8 cellular contexts compared by ENCODE assay signal in the genomic region with DNA sequence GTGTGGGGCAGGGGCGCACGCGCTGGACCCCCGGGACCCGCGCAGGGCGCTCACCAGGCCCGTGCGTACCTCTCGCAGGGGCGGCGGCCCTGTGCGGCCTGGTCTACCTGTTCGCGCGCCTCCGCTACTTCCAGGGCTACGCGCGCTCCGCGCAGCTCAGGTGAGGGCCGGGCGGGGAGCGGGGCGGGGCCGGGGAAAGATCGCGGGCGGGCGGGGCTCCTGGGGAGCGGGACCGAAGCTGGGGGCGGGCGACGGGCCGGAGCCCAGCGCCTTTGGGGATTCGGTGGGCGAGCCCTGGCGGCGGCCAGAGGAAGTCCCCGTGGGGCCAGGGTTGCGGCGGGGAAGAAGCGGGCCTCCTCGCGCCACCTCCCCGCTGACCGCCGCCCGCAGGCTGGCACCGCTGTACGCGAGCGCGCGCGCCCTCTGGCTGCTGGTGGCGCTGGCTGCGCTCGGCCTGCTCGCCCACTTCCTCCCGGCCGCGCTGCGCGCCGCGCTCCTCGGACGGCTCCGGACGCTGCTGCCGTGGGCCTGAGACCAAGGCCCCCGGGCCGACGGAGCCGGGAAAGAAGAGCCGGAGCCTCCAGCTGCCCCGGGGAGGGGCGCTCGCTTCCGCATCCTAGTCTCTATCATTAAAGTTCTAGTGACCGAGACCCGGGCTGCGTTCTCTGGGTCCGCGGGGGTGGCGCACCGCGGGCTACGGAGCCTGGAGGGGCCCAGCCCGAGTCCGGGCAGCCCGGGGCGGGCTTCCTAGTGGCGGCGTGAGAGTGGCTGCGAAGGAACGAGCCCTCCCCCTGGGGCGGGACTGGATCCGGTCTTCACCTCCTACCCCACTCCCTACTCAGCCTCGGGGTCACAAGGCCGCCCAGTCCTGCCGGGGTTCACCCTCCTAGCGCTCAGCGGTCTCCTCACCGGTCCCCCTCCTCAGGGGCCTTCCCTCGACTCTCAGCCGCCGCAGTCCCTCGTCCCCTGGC. TPM values are rescaled to one million over a fixed set of nuclear protein-coding genes. Genes with fewer than 3 reads are reported as not detected.
DNase-seq lines count a peak whose midpoint lies in the region; ATAC-seq and TF ChIP-seq lines count a peak whose summit lies in the region.

No MANE protein-coding gene starts in this region.

- CTCF ChIA-PET in activated CD8-positive, alpha-beta memory T cell treated with anti-CD3 and anti-CD28 coated beads, Interleukin-2, amount 10 ng/mL, durations not matched to agents 7 days and 5 days (lab: Charles Lee) = interaction anchor here (0.7 to 5.1 kb wide), 12 partner anchors 10 to 147 kb away, joined by 3 to 49 read pairs (median 4); a partner anchor contains a TSS

- no peaks in the 10 kb centered on the region for H3K9me3 Mint-ChIP-seq in activated CD8-positive, alpha-beta memory T cell treated with anti-CD3 and anti-CD28 coated beads, Interleukin-2, amount 10 ng/mL, durations not matched to agents 7 days and 5 days (ENCODE audit: low read depth)
- H3K9me3 Mint-ChIP-seq in endothelial cell (ENCODE audit: unreplicated experiment) = no peaks in the 10 kb centered on the region
- H3K9me3 Mint-ChIP-seq in stimulated activated memory B cell treated with anti-CD40 and anti-IgM and Interleukin-4, amounts not matched to agents 10 μg/mL and 1 μg/mL and 100 μg/mL, for 72 hours = no peaks in the 10 kb centered on the region

- peak overlapping the region; percentile 31 for H3K27ac Mint-ChIP-seq in activated CD8-positive, alpha-beta memory T cell treated with anti-CD3 and anti-CD28 coated beads, Interleukin-2, amount 10 ng/mL, durations not matched to agents 7 days and 5 days
- H3K27ac Mint-ChIP-seq in endothelial cell (ENCODE audit: unreplicated experiment) = no peak overlapping the region
- peak overlapping the region; percentile 74 for H3K27ac Mint-ChIP-seq in stimulated activated memory B cell treated with anti-CD40 and anti-IgM and Interleukin-4, amounts not matched to agents 10 μg/mL and 1 μg/mL and 100 μg/mL, for 72 hours

- H3K4me3 Mint-ChIP-seq in activated CD8-positive, alpha-beta memory T cell treated with anti-CD3 and anti-CD28 coated beads, Interleukin-2, amount 10 ng/mL, durations not matched to agents 7 days and 5 days = peak overlapping the region; percentile 53
- peak overlapping the region; percentile 82 for H3K4me3 Mint-ChIP-seq in endothelial cell (ENCODE audit: unreplicated experiment)
- peak overlapping the region; percentile 81 for H3K4me3 Mint-ChIP-seq in stimulated activated memory B cell treated with anti-CD40 and anti-IgM and Interleukin-4, amounts not matched to agents 10 μg/mL and 1 μg/mL and 100 μg/mL, for 72 hours

- peaks cover 8% of the 10 kb centered on the region for H3K36me3 Mint-ChIP-seq in activated CD8-positive, alpha-beta memory T cell treated with anti-CD3 and anti-CD28 coated beads, Interleukin-2, amount 10 ng/mL, durations not matched to agents 7 days and 5 days
- H3K36me3 Mint-ChIP-seq in endothelial cell (ENCODE audit: low read depth, unreplicated experiment) = peaks cover 21% of the 10 kb centered on the region
- H3K36me3 Mint-ChIP-seq in stimulated activated memory B cell treated with anti-CD40 and anti-IgM and Interleukin-4, amounts not matched to agents 10 μg/mL and 1 μg/mL and 100 μg/mL, for 72 hours = peaks cover 30% of the 10 kb centered on the region

- TF ChIP-seq CTCF in endothelial cell (IDR thresholded peaks at IDR 0.05; ENCODE audit: unreplicated experiment) = peak; percentile 64

- DNase-seq in COR-L47 (lab: John Stamatoyannopoulos, UW) = peak; percentile 88
- peak; percentile 72 for DNase-seq in GM19240 (ENCODE audit: insufficient read length, low spot score)
- peak; percentile 67 for DNase-seq in NCI-H82 (lab: John Stamatoyannopoulos, UW)
- peak; percentile 73 for DNase-seq in activated CD8-positive, alpha-beta memory T cell treated with anti-CD3 and anti-CD28 coated beads, Interleukin-2, amount 10 ng/mL, durations not matched to agents 7 days and 5 days
- DNase-seq in endothelial cell (ENCODE audit: low spot score) = peak; percentile 86
- peak; percentile 95 for DNase-seq in mesenteric fat pad (ENCODE audit: low spot score)

- peak; percentile 78 for ATAC-seq in HG03354 (IDR thresholded peaks at IDR 0.05; ENCODE audit: poor library complexity, severe bottlenecking, unreplicated experiment)
- peak; percentile 79 for ATAC-seq in activated CD8-positive, alpha-beta memory T cell treated with anti-CD3 and anti-CD28 coated beads, Interleukin-2, amount 10 ng/mL, durations not matched to agents 7 days and 5 days
- ATAC-seq in stimulated activated memory B cell treated with anti-CD40 and anti-IgM and Interleukin-4, amounts not matched to agents 10 μg/mL and 1 μg/mL and 100 μg/mL, for 72 hours = peak; percentile 86

- peaks cover 34% of the 10 kb centered on the region for H3K4me1 Mint-ChIP-seq in activated CD8-positive, alpha-beta memory T cell treated with anti-CD3 and anti-CD28 coated beads, Interleukin-2, amount 10 ng/mL, durations not matched to agents 7 days and 5 days
- H3K4me1 Mint-ChIP-seq in endothelial cell (ENCODE audit: unreplicated experiment) = peaks cover 7% of the 10 kb centered on the region
- peaks cover 47% of the 10 kb centered on the region for H3K4me1 Mint-ChIP-seq in stimulated activated memory B cell treated with anti-CD40 and anti-IgM and Interleukin-4, amounts not matched to agents 10 μg/mL and 1 μg/mL and 100 μg/mL, for 72 hours

- H3K27me3 Mint-ChIP-seq in activated CD8-positive, alpha-beta memory T cell treated with anti-CD3 and anti-CD28 coated beads, Interleukin-2, amount 10 ng/mL, durations not matched to agents 7 days and 5 days = no peaks in the 10 kb centered on the region
- peaks cover 18% of the 10 kb centered on the region for H3K27me3 Mint-ChIP-seq in endothelial cell (ENCODE audit: unreplicated experiment)
- H3K27me3 Mint-ChIP-seq in stimulated activated memory B cell treated with anti-CD40 and anti-IgM and Interleukin-4, amounts not matched to agents 10 μg/mL and 1 μg/mL and 100 μg/mL, for 72 hours = no peaks in the 10 kb centered on the region

RNA-seq across cellular contexts. Expression of a gene that starts 2.4 kb away (rescaled TPM):
- 1 to 10 TPM in 1 of 2 experiments, under 1 TPM in 1; 0.91 to 1.5 TPM for total RNA-seq in activated CD8-positive, alpha-beta memory T cell treated with anti-CD3 and anti-CD28 coated beads, Interleukin-2, amount 10 ng/mL, durations not matched to agents 7 days and 5 days
- 1.0 TPM for total RNA-seq in endothelial cell (ENCODE audit: unreplicated experiment)
- total RNA-seq in mesenteric fat pad = 9.6 TPM

RNA-seq across cellular contexts. Expression of a gene that starts 10.5 kb away (rescaled TPM):
- 100 to 1,000 TPM; 100 to 116 TPM for total RNA-seq in activated CD8-positive, alpha-beta memory T cell treated with anti-CD3 and anti-CD28 coated beads, Interleukin-2, amount 10 ng/mL, durations not matched to agents 7 days and 5 days
- total RNA-seq in endothelial cell (ENCODE audit: unreplicated experiment) = 163 TPM
- 87.6 TPM for total RNA-seq in mesenteric fat pad

RNA-seq across cellular contexts. Expression of a gene that starts 24.6 kb away (rescaled TPM):
- 100 to 1,000 TPM; 130 to 198 TPM for total RNA-seq in activated CD8-positive, alpha-beta memory T cell treated with anti-CD3 and anti-CD28 coated beads, Interleukin-2, amount 10 ng/mL, durations not matched to agents 7 days and 5 days
- total RNA-seq in endothelial cell (ENCODE audit: unreplicated experiment) = 82.2 TPM
- total RNA-seq in mesenteric fat pad = 600 TPM

Comparison
In these comparisons a context has a peak if more than half of its experiments do, and no peak if none do; other contexts are left out.
1. Peak in every context shown above with its lines: DNase-seq and ATAC-seq.